In the genomic region with DNA sequence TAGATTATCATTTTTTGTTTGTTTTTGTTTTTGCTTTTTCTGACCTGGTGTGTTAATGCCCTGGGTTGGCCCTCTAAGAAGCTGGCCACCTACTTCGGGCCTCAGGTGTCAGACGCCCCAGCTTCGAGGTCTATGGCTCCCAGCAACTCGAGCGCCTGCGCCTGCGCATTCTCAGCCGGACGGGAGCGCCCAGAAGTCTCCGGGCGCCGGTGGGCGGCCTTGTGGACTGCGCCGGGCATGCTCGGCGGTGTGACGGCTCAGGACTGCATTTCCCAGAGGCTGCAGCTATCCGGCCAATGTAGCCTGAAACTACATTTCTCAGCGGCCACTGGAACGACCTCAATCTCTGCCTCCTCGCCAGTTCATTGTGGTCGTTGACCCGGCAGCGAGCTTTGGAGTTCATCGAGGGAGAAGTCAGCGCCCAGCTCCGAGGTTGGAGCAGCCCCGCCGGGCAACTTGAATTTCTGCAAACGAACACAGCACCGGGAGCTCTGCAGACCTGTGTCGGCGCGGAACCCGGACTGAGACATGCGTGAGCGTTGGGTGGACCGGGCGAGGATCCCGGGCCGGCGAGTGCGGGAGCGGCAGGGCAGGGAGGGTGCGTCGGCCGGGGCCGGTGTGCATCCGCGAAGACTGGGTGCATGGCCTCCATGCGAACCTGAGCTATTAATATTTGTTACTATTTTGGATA, we compare ENCODE assay signal across 1 cellular context.
TF ChIP-seq lines count a peak whose summit lies in the region.

A gene (plus strand): TSS at position 219 of the 691 bp plus-strand sequence. CDS start 3,045 bp downstream, outside the sequence.

TF ChIP-seq in HepG2, 621 proteins besides CTCF, POLR2A, EP300 and RAD21 (continued from another document and continues in another):
- TF ChIP-seq, protein P1, sequence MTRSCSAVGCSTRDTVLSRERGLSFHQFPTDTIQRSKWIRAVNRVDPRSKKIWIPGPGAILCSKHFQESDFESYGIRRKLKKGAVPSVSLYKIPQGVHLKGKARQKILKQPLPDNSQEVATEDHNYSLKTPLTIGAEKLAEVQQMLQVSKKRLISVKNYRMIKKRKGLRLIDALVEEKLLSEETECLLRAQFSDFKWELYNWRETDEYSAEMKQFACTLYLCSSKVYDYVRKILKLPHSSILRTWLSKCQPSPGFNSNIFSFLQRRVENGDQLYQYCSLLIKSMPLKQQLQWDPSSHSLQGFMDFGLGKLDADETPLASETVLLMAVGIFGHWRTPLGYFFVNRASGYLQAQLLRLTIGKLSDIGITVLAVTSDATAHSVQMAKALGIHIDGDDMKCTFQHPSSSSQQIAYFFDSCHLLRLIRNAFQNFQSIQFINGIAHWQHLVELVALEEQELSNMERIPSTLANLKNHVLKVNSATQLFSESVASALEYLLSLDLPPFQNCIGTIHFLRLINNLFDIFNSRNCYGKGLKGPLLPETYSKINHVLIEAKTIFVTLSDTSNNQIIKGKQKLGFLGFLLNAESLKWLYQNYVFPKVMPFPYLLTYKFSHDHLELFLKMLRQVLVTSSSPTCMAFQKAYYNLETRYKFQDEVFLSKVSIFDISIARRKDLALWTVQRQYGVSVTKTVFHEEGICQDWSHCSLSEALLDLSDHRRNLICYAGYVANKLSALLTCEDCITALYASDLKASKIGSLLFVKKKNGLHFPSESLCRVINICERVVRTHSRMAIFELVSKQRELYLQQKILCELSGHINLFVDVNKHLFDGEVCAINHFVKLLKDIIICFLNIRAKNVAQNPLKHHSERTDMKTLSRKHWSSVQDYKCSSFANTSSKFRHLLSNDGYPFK (CRISPR knock-in tag; IDR thresholded peaks at IDR 0.05; ENCODE audit: borderline replicate concordance), result no peak; the same call in 1 of the 2 replicates
- TF ChIP-seq RARG (CRISPR knock-in tag; IDR thresholded peaks at IDR 0.05; ENCODE audit: low read depth) (no peak), ZBTB7A (CRISPR knock-in tag; IDR thresholded peaks at IDR 0.05) (no peak), DNMT3B (CRISPR knock-in tag; conservative IDR thresholded peaks at IDR 0.05) (no peak), TBX3 (IDR thresholded peaks at IDR 0.05; ENCODE audit: borderline replicate concordance) (no peak), CAMTA2 (CRISPR knock-in tag; IDR thresholded peaks at IDR 0.05; ENCODE audit: borderline replicate concordance) (no peak), ZNF274 (CRISPR knock-in tag; IDR thresholded peaks at IDR 0.05) (peak; percentile 93), ZNF382 (CRISPR knock-in tag; IDR thresholded peaks at IDR 0.05; ENCODE audit: borderline replicate concordance) (no peak), HNRNPL (IDR thresholded peaks at IDR 0.05; ENCODE audit: low read depth, low read length) (no peak), PAWR (CRISPR knock-in tag; IDR thresholded peaks at IDR 0.05; ENCODE audit: borderline replicate concordance) (no peak), ZNF251 (CRISPR knock-in tag; IDR thresholded peaks at IDR 0.05) (no peak), KAT7 (CRISPR knock-in tag; IDR thresholded peaks at IDR 0.05; ENCODE audit: borderline replicate concordance) (0 out of 2 replicates have a peak, but pooled peaks have one; percentile 79), MXD4 (CRISPR knock-in tag; IDR thresholded peaks at IDR 0.05) (no peak), HHEX (CRISPR knock-in tag; IDR thresholded peaks at IDR 0.05) (no peak), GTF3A (CRISPR knock-in tag; conservative IDR thresholded peaks at IDR 0.05) (no peak), NPAS2 (CRISPR knock-in tag; IDR thresholded peaks at IDR 0.05; ENCODE audit: borderline replicate concordance) (no peak), ZNF644 (CRISPR knock-in tag; IDR thresholded peaks at IDR 0.05; ENCODE audit: low read depth) (no peak), CHD2 (IDR thresholded peaks at IDR 0.05; ENCODE audit: low read depth, low read length) (peak; percentile 11; the same call in 1 of the 2 replicates), NCOA5 (CRISPR knock-in tag; IDR thresholded peaks at IDR 0.05) (no peak), ISX (CRISPR knock-in tag; conservative IDR thresholded peaks at IDR 0.05) (peak; percentile 48; the same call in 1 of the 2 replicates), ZNF124 (CRISPR knock-in tag; IDR thresholded peaks at IDR 0.05) (0 out of 2 replicates have a peak, but pooled peaks have one; percentile 19), KLF16 (CRISPR knock-in tag; IDR thresholded peaks at IDR 0.05) (peak in 1 of 2 experiments; percentile 46; a peak in 1 of 4 replicates), ZNF703 (CRISPR knock-in tag; IDR thresholded peaks at IDR 0.05; ENCODE audit: borderline replicate concordance) (0 out of 2 replicates have a peak, but pooled peaks have one; percentile 30), ZNF724P (CRISPR knock-in tag; IDR thresholded peaks at IDR 0.05; ENCODE audit: borderline replicate concordance) (no peak), NRL (CRISPR knock-in tag; IDR thresholded peaks at IDR 0.05; ENCODE audit: borderline replicate concordance) (peak; percentile 85), ZNF670 (CRISPR knock-in tag; IDR thresholded peaks at IDR 0.05; ENCODE audit: borderline replicate concordance) (peak; percentile 96), KDM1A (CRISPR knock-in tag; IDR thresholded peaks at IDR 0.05) (no peak), ZNF557 (CRISPR knock-in tag; IDR thresholded peaks at IDR 0.05) (no peak; the same call in 1 of the 2 replicates), SNAI1 (CRISPR knock-in tag; IDR thresholded peaks at IDR 0.05; ENCODE audit: borderline replicate concordance) (peak; percentile 37; the same call in 1 of the 2 replicates), NFYC (CRISPR knock-in tag; IDR thresholded peaks at IDR 0.05) (peak; percentile 41), ZNF556 (CRISPR knock-in tag; IDR thresholded peaks at IDR 0.05; ENCODE audit: borderline replicate concordance) (no peak), CENPT (CRISPR knock-in tag; IDR thresholded peaks at IDR 0.05; ENCODE audit: low read depth) (no peak), HOXA3 (CRISPR knock-in tag; IDR thresholded peaks at IDR 0.05) (peak; percentile 68; the same call in 1 of the 2 replicates), SMC3 (IDR thresholded peaks at IDR 0.05; ENCODE audit: low read length) (no peak), ARHGAP35 (CRISPR knock-in tag; IDR thresholded peaks at IDR 0.05; ENCODE audit: borderline replicate concordance) (no peak), ZNF781 (CRISPR knock-in tag; IDR thresholded peaks at IDR 0.05; ENCODE audit: borderline replicate concordance, not compliant biosample characterization) (peak; percentile 58), ZBTB7B (CRISPR knock-in tag; IDR thresholded peaks at IDR 0.05) (0 out of 2 replicates have a peak, but pooled peaks have one; percentile 50), ZNF3 (CRISPR knock-in tag; IDR thresholded peaks at IDR 0.05) (no peak), ATF7-NPFF (CRISPR knock-in tag; IDR thresholded peaks at IDR 0.05; ENCODE audit: low read depth) (peak; percentile 79; the same call in 1 of the 2 replicates), PCBP1 (IDR thresholded peaks at IDR 0.05; ENCODE audit: borderline replicate concordance, low read depth, low read length) (no peak), FOXM1 (CRISPR knock-in tag; IDR thresholded peaks at IDR 0.05) (no peak), FOSL1 (CRISPR knock-in tag; IDR thresholded peaks at IDR 0.05; ENCODE audit: borderline replicate concordance) (no peak)
- TF ChIP-seq, protein P2, sequence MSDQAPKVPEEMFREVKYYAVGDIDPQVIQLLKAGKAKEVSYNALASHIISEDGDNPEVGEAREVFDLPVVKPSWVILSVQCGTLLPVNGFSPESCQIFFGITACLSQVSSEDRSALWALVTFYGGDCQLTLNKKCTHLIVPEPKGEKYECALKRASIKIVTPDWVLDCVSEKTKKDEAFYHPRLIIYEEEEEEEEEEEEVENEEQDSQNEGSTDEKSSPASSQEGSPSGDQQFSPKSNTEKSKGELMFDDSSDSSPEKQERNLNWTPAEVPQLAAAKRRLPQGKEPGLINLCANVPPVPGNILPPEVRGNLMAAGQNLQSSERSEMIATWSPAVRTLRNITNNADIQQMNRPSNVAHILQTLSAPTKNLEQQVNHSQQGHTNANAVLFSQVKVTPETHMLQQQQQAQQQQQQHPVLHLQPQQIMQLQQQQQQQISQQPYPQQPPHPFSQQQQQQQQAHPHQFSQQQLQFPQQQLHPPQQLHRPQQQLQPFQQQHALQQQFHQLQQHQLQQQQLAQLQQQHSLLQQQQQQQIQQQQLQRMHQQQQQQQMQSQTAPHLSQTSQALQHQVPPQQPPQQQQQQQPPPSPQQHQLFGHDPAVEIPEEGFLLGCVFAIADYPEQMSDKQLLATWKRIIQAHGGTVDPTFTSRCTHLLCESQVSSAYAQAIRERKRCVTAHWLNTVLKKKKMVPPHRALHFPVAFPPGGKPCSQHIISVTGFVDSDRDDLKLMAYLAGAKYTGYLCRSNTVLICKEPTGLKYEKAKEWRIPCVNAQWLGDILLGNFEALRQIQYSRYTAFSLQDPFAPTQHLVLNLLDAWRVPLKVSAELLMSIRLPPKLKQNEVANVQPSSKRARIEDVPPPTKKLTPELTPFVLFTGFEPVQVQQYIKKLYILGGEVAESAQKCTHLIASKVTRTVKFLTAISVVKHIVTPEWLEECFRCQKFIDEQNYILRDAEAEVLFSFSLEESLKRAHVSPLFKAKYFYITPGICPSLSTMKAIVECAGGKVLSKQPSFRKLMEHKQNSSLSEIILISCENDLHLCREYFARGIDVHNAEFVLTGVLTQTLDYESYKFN (CRISPR knock-in tag; conservative IDR thresholded peaks at IDR 0.05), result peak; percentile 36; the same call in 1 of the 2 replicates
- TF ChIP-seq, protein P3, sequence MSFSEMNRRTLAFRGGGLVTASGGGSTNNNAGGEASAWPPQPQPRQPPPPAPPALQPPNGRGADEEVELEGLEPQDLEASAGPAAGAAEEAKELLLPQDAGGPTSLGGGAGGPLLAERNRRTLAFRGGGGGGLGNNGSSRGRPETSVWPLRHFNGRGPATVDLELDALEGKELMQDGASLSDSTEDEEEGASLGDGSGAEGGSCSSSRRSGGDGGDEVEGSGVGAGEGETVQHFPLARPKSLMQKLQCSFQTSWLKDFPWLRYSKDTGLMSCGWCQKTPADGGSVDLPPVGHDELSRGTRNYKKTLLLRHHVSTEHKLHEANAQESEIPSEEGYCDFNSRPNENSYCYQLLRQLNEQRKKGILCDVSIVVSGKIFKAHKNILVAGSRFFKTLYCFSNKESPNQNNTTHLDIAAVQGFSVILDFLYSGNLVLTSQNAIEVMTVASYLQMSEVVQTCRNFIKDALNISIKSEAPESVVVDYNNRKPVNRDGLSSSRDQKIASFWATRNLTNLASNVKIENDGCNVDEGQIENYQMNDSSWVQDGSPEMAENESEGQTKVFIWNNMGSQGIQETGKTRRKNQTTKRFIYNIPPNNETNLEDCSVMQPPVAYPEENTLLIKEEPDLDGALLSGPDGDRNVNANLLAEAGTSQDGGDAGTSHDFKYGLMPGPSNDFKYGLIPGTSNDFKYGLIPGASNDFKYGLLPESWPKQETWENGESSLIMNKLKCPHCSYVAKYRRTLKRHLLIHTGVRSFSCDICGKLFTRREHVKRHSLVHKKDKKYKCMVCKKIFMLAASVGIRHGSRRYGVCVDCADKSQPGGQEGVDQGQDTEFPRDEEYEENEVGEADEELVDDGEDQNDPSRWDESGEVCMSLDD (CRISPR knock-in tag; IDR thresholded peaks at IDR 0.05; ENCODE audit: borderline replicate concordance), result no peak
- TF ChIP-seq, protein P4, sequence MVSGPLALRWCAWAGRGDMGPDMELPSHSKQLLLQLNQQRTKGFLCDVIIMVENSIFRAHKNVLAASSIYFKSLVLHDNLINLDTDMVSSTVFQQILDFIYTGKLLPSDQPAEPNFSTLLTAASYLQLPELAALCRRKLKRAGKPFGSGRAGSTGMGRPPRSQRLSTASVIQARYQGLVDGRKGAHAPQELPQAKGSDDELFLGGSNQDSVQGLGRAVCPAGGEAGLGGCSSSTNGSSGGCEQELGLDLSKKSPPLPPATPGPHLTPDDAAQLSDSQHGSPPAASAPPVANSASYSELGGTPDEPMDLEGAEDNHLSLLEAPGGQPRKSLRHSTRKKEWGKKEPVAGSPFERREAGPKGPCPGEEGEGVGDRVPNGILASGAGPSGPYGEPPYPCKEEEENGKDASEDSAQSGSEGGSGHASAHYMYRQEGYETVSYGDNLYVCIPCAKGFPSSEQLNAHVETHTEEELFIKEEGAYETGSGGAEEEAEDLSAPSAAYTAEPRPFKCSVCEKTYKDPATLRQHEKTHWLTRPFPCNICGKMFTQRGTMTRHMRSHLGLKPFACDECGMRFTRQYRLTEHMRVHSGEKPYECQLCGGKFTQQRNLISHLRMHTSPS (CRISPR knock-in tag; IDR thresholded peaks at IDR 0.05; ENCODE audit: low read depth), result no peak
- TF ChIP-seq, protein P5, sequence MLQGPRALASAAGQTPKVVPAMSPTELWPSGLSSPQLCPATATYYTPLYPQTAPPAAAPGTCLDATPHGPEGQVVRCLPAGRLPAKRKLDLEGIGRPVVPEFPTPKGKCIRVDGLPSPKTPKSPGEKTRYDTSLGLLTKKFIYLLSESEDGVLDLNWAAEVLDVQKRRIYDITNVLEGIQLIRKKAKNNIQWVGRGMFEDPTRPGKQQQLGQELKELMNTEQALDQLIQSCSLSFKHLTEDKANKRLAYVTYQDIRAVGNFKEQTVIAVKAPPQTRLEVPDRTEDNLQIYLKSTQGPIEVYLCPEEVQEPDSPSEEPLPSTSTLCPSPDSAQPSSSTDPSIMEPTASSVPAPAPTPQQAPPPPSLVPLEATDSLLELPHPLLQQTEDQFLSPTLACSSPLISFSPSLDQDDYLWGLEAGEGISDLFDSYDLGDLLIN (CRISPR knock-in tag; IDR thresholded peaks at IDR 0.05; ENCODE audit: borderline replicate concordance), result peak; percentile 66; the same call in 1 of the 2 replicates
- TF ChIP-seq, protein P6, sequence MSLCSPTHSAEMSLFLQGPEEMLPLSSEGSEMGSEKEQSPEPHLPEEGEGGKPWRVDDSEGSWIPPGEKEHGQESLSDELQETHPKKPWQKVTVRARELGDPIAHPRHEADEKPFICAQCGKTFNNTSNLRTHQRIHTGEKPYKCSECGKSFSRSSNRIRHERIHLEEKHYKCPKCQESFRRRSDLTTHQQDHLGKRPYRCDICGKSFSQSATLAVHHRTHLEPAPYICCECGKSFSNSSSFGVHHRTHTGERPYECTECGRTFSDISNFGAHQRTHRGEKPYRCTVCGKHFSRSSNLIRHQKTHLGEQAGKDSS (CRISPR knock-in tag; IDR thresholded peaks at IDR 0.05; ENCODE audit: borderline replicate concordance, low read depth), result no peak
- TF ChIP-seq, protein P7, sequence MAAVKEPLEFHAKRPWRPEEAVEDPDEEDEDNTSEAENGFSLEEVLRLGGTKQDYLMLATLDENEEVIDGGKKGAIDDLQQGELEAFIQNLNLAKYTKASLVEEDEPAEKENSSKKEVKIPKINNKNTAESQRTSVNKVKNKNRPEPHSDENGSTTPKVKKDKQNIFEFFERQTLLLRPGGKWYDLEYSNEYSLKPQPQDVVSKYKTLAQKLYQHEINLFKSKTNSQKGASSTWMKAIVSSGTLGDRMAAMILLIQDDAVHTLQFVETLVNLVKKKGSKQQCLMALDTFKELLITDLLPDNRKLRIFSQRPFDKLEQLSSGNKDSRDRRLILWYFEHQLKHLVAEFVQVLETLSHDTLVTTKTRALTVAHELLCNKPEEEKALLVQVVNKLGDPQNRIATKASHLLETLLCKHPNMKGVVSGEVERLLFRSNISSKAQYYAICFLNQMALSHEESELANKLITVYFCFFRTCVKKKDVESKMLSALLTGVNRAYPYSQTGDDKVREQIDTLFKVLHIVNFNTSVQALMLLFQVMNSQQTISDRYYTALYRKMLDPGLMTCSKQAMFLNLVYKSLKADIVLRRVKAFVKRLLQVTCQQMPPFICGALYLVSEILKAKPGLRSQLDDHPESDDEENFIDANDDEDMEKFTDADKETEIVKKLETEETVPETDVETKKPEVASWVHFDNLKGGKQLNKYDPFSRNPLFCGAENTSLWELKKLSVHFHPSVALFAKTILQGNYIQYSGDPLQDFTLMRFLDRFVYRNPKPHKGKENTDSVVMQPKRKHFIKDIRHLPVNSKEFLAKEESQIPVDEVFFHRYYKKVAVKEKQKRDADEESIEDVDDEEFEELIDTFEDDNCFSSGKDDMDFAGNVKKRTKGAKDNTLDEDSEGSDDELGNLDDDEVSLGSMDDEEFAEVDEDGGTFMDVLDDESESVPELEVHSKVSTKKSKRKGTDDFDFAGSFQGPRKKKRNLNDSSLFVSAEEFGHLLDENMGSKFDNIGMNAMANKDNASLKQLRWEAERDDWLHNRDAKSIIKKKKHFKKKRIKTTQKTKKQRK (IDR thresholded peaks at IDR 0.05; ENCODE audit: low read length), result no peak
